ENCODE assay signal across 23 cellular contexts in genomic region chr7:85090138-85090537, GRCh38.
DNase-seq lines count a peak whose midpoint lies in the region; ATAC-seq and TF ChIP-seq lines count a peak whose summit lies in the region.
"Had no signal": no experiment of that assay in that cellular context is flagged by ENCODE, and none has a peak within 500 bp of the region (broad histone marks: within the 10 kb centered on the region; RNA-seq: fewer than 3 reads in every experiment).

No MANE protein-coding gene starts in this region.

- no peak overlapping the region for H3K9ac ChIP-seq in mesendoderm (ENCODE audit: low read length)

- H3K9me3 ChIP-seq in stomach (no peaks in the 10 kb centered on the region), Caco-2 (no peaks in the 10 kb centered on the region)
- H3K9me3 ChIP-seq: psoas muscle, upper lobe of left lung had no signal

- no peak overlapping the region for H2BK15ac ChIP-seq in mesendoderm (replicated peaks; ENCODE audit: low read depth)

- H3K79me1 ChIP-seq in mesendoderm (ENCODE audit: low read length), result no peaks in the 10 kb centered on the region

- DNase-seq in Right ventricle myocardium inferior (ENCODE audit: missing footprints) (peak; percentile 50), cardiac septum (ENCODE audit: low spot score) (no peak), fibroblast of the aortic adventitia (ENCODE audit: low read depth) (peak; percentile 24), medulla oblongata (ENCODE audit: extremely low spot score) (peak; percentile 25), cerebellum (ENCODE audit: low spot score) (no peak), mesendoderm (no peak), stomach (no peak), Caco-2 (no peak)
- DNase-seq: activated CD4-positive, alpha-beta T cell treated with anti-CD3 and anti-CD28 coated beads for 36 hours; activated T-cell treated with anti-CD3 and anti-CD28 coated beads for 4 hours; amygdala; CD4-positive, CD25-positive, alpha-beta regulatory T cell; DMS 273 treated with DMSO at 0.1 percent for 48 hours; immature natural killer cell; naive B cell; psoas muscle; substantia nigra; upper lobe of left lung had no signal

- no peak for TF ChIP-seq POLR2A in stomach (IDR thresholded peaks at IDR 0.05)

- ATAC-seq in Right ventricle myocardium inferior, result peak; percentile 91
- ATAC-seq: activated CD4-positive, alpha-beta T cell treated with anti-CD3 and anti-CD28 coated beads for 36 hours; HCT116; left lobe of liver; psoas muscle; stimulated activated memory B cell treated with anti-CD40 and anti-IgM and Interleukin-4, amounts not matched to agents 10 μg/mL and 1 μg/mL and 100 μg/mL, for 72 hours had no signal

- H4K8ac ChIP-seq in mesendoderm (ENCODE audit: low read depth, low read length), result no peak overlapping the region

- H4K5ac ChIP-seq in mesendoderm (ENCODE audit: low read length), result no peak overlapping the region

- H3K36me3 ChIP-seq in mesendoderm (ENCODE audit: control insufficient read depth, insufficient read depth, low read length), result no peaks in the 10 kb centered on the region
- H3K36me3 ChIP-seq in stomach, result no peaks in the 10 kb centered on the region
- no peaks in the 10 kb centered on the region for H3K36me3 ChIP-seq in Caco-2 (ENCODE audit: control insufficient read depth, insufficient read depth, low read length)
- H3K36me3 ChIP-seq: upper lobe of left lung had no signal

- H3K4me3 ChIP-seq in fibroblast of the aortic adventitia (ENCODE audit: low read depth, low read length) (no peak overlapping the region), mesendoderm (ENCODE audit: low read length) (no peak overlapping the region), stomach (no peak overlapping the region), Caco-2 (ENCODE audit: low read depth, low read length) (no peak overlapping the region)
- H3K4me3 ChIP-seq: psoas muscle, upper lobe of left lung had no signal

- H3K23ac ChIP-seq in mesendoderm (ENCODE audit: low read length), result no peak overlapping the region

- WGBS in mesendoderm (ENCODE audit: extremely low coverage, insufficient coverage, low lambda C conversion rate), result no CpG with 5 or more reads among the region's 6 CpGs
- 62 to 87% (median 70%) methylated on average over 6 of the region's 6 CpGs for WGBS in stomach, 5 donors

- no peak for TF ChIP-seq CTCF in fibroblast of the aortic adventitia (IDR thresholded peaks at IDR 0.05; ENCODE audit: insufficient read depth, low read length)
- TF ChIP-seq CTCF in stomach (IDR thresholded peaks at IDR 0.05), result no peak
- no peak for TF ChIP-seq CTCF in Caco-2 (IDR thresholded peaks at IDR 0.05; ENCODE audit: insufficient read depth in 1 of 2, low read depth in 1 of 2, low read length in 1 of 2, severe bottlenecking in 1 of 2, unreplicated experiment in 1 of 2)

- H3K27me3 Mint-ChIP-seq in Caco-2 (ENCODE audit: insufficient read depth, unreplicated experiment), result peaks cover 6% of the 10 kb centered on the region
- H3K27me3 Mint-ChIP-seq: activated CD4-positive, alpha-beta T cell treated with anti-CD3 and anti-CD28 coated beads for 36 hours; CD4-positive, CD25-positive, alpha-beta regulatory T cell; stimulated activated memory B cell treated with anti-CD40 and anti-IgM and Interleukin-4, amounts not matched to agents 10 μg/mL and 1 μg/mL and 100 μg/mL, for 72 hours had no signal

- POLR2A ChIA-PET in Caco-2 (lab: Charles Lee), result no interaction called here

- H3K4me1 Mint-ChIP-seq in Caco-2 (ENCODE audit: low read depth, unreplicated experiment), result no peaks in the 10 kb centered on the region
- H3K4me1 Mint-ChIP-seq: activated CD4-positive, alpha-beta T cell treated with anti-CD3 and anti-CD28 coated beads for 36 hours; activated naive CD4-positive, alpha-beta T cell treated with anti-CD3 and anti-CD28 coated beads, Interleukin-2, amount 50 U/mL, for 24 hours; CD4-positive, CD25-positive, alpha-beta regulatory T cell; immature natural killer cell; stimulated activated memory B cell treated with anti-CD40 and anti-IgM and Interleukin-4, amounts not matched to agents 10 μg/mL and 1 μg/mL and 100 μg/mL, for 72 hours had no signal

- H3K56ac ChIP-seq in mesendoderm (ENCODE audit: low read length), result no peak overlapping the region

- H2BK5ac ChIP-seq in mesendoderm (ENCODE audit: low read length), result no peak overlapping the region

- H3K18ac ChIP-seq in mesendoderm (ENCODE audit: low read length), result no peak overlapping the region

- BruUV-seq in Caco-2 (replicated peaks; lab: Mats Ljungman, UMichigan), result no TSS peak

- CTCF ChIA-PET in Caco-2 (lab: Charles Lee), result no interaction called here

- no peak overlapping the region for H3K4me2 ChIP-seq in mesendoderm (ENCODE audit: low read length)

- H3K27me3 ChIP-seq in mesendoderm (ENCODE audit: insufficient read depth, low read length, poor library complexity) (no peaks in the 10 kb centered on the region), stomach (no peaks in the 10 kb centered on the region), Caco-2 (replicated peaks; ENCODE audit: control insufficient read depth, insufficient read depth, low read length) (no peaks in the 10 kb centered on the region)
- H3K27me3 ChIP-seq: upper lobe of left lung had no signal

- H3K27ac Mint-ChIP-seq in Caco-2 (ENCODE audit: unreplicated experiment), result no peak overlapping the region
- H3K27ac Mint-ChIP-seq: activated CD4-positive, alpha-beta T cell treated with anti-CD3 and anti-CD28 coated beads for 36 hours; activated naive CD4-positive, alpha-beta T cell treated with anti-CD3 and anti-CD28 coated beads, Interleukin-2, amount 50 U/mL, for 24 hours; CD4-positive, CD25-positive, alpha-beta regulatory T cell; immature natural killer cell; naive B cell; stimulated activated memory B cell treated with anti-CD40 and anti-IgM and Interleukin-4, amounts not matched to agents 10 μg/mL and 1 μg/mL and 100 μg/mL, for 72 hours had no signal

- intact Hi-C loops in Right ventricle myocardium inferior (cut with DNase I) (no loop called here), cardiac septum (cut with DNase I) (no loop called here), stomach (cut with DNase I; ENCODE audit: low total_unique reads) (no loop called here), Caco-2 (cut with micrococcal nuclease; ENCODE audit: unreplicated experiment) (no loop called here)

- no peak overlapping the region for H2BK120ac ChIP-seq in mesendoderm (ENCODE audit: low read depth, low read length)

- TF ChIP-seq EP300 in stomach (IDR thresholded peaks at IDR 0.05), result no peak

- H3K27ac ChIP-seq in mesendoderm (ENCODE audit: low read depth, low read length) (no peak overlapping the region), stomach (no peak overlapping the region)
- H3K27ac ChIP-seq: psoas muscle, RWPE1, upper lobe of left lung had no signal

- no peaks in the 10 kb centered on the region for H3K36me3 Mint-ChIP-seq in Caco-2 (ENCODE audit: insufficient read depth, unreplicated experiment)
- H3K36me3 Mint-ChIP-seq: activated naive CD4-positive, alpha-beta T cell treated with anti-CD3 and anti-CD28 coated beads, Interleukin-2, amount 50 U/mL, for 24 hours; CD4-positive, CD25-positive, alpha-beta regulatory T cell; immature natural killer cell; naive B cell; stimulated activated memory B cell treated with anti-CD40 and anti-IgM and Interleukin-4, amounts not matched to agents 10 μg/mL and 1 μg/mL and 100 μg/mL, for 72 hours had no signal

- H3K79me2 ChIP-seq in mesendoderm (ENCODE audit: control insufficient read depth, insufficient read depth, low read length), result no peaks in the 10 kb centered on the region

- no peak overlapping the region for H3K4ac ChIP-seq in mesendoderm (ENCODE audit: low read depth, low read length)

- no peaks in the 10 kb centered on the region for H3K4me1 ChIP-seq in mesendoderm (ENCODE audit: control insufficient read depth, low read depth, low read length)
- peaks cover 0 to 13% (median 5%) of the 10 kb centered on the region in 4 donors for H3K4me1 ChIP-seq in stomach
- no peaks in the 10 kb centered on the region for H3K4me1 ChIP-seq in Caco-2
- H3K4me1 ChIP-seq: psoas muscle, upper lobe of left lung had no signal

- H3K4me3 Mint-ChIP-seq in Caco-2 (ENCODE audit: unreplicated experiment), result no peak overlapping the region
- H3K4me3 Mint-ChIP-seq: activated CD4-positive, alpha-beta T cell treated with anti-CD3 and anti-CD28 coated beads for 36 hours; activated naive CD4-positive, alpha-beta T cell treated with anti-CD3 and anti-CD28 coated beads, Interleukin-2, amount 50 U/mL, for 24 hours; CD4-positive, CD25-positive, alpha-beta regulatory T cell; immature natural killer cell; naive B cell; stimulated activated memory B cell treated with anti-CD40 and anti-IgM and Interleukin-4, amounts not matched to agents 10 μg/mL and 1 μg/mL and 100 μg/mL, for 72 hours had no signal

- H2AK5ac ChIP-seq in mesendoderm (ENCODE audit: low read length), result no peak overlapping the region

- H3K9me3 Mint-ChIP-seq in Caco-2 (ENCODE audit: unreplicated experiment), result no peaks in the 10 kb centered on the region
- H3K9me3 Mint-ChIP-seq: activated naive CD4-positive, alpha-beta T cell treated with anti-CD3 and anti-CD28 coated beads, Interleukin-2, amount 50 U/mL, for 24 hours; naive B cell had no signal

Comparison
In these comparisons a context has a peak if more than half of its experiments do, and no peak if none do; other contexts are left out.
1. DNase-seq: peak in Right ventricle myocardium inferior (single experiment), fibroblast of the aortic adventitia (single experiment) and medulla oblongata (single experiment); none in cardiac septum (single experiment), cerebellum (single experiment), mesendoderm (single experiment), stomach (single experiment) and Caco-2 (0 of 2).